ENCODE assay signal across 9 cellular contexts in genomic region chr16:68064791-68065365, GRCh38. TPM values are rescaled to one million over a fixed set of nuclear protein-coding genes. Genes with fewer than 3 reads are reported as not detected.
A peak's percentile ranks its signal among the peaks of the same experiment; 100 is the strongest.
DNase-seq lines count a peak whose midpoint lies in the region; ATAC-seq, FAIRE-seq and TF ChIP-seq lines count a peak whose summit lies in the region.
"Had no signal": no experiment of that assay in that cellular context is flagged by ENCODE, and none has a peak within 500 bp of the region (broad histone marks: within the 10 kb centered on the region; RNA-seq: fewer than 3 reads in every experiment).

No MANE protein-coding gene starts in this region.

- CTCF ChIA-PET in A673 (lab: Charles Lee) = interaction anchor here (0.6 kb wide), 2 partner anchors 20 to 144 kb away, joined by 9 to 13 read pairs; no protein-coding TSS in a partner anchor

- peaks cover 64% of the 10 kb centered on the region for H3K4me1 Mint-ChIP-seq in activated CD4-positive, alpha-beta T cell treated with anti-CD3 and anti-CD28 coated beads, Interleukin-2, amount 10 ng/mL, durations not matched to agents 24 days and 14 days

- H3K36me3 Mint-ChIP-seq in activated CD4-positive, alpha-beta T cell treated with anti-CD3 and anti-CD28 coated beads, Interleukin-2, amount 10 ng/mL, durations not matched to agents 24 days and 14 days (ENCODE audit: low read depth) = peaks cover 58% of the 10 kb centered on the region

- POLR2A ChIA-PET in A673 (lab: Charles Lee; ENCODE audit: low non-redundant PET) = no interaction called here

- no peak overlapping the region for H3K4me3 ChIP-seq in A673 (ENCODE audit: low read depth, low read length, poor library complexity, severe bottlenecking)
- H3K4me3 ChIP-seq in colonic mucosa = no peak overlapping the region
- H3K4me3 ChIP-seq in lower lobe of right lung = no peak overlapping the region

- FAIRE-seq in GM12892 (lab: Jason Lieb, UNC) = peak; percentile 87

- peaks cover under 1% of the 10 kb centered on the region for H3K36me3 ChIP-seq in A673 (ENCODE audit: insufficient read depth, low read length, poor library complexity, severe bottlenecking)
- no peaks in the 10 kb centered on the region for H3K36me3 ChIP-seq in colonic mucosa
- H3K36me3 ChIP-seq in lower lobe of right lung = peaks cover 17% of the 10 kb centered on the region

- TF ChIP-seq CTCF in A673 (conservative IDR thresholded peaks at IDR 0.05; ENCODE audit: low read depth, low read length) (peak; percentile 87), colonic mucosa (IDR thresholded peaks at IDR 0.05) (peak; percentile 83), lower lobe of right lung (IDR thresholded peaks at IDR 0.05) (peak; percentile 88)

- H3K9me3 ChIP-seq in A673 (ENCODE audit: low read depth, low read length, poor library complexity, severe bottlenecking) (no peaks in the 10 kb centered on the region), colonic mucosa (no peaks in the 10 kb centered on the region), lower lobe of right lung (no peaks in the 10 kb centered on the region)

- intact Hi-C loops in A673 (cut with micrococcal nuclease; ENCODE audit: unreplicated experiment) (no loop called here), colonic mucosa (cut with DNase I) (no loop called here), lower lobe of right lung (cut with DNase I) (no loop called here)
- intact Hi-C loops in activated CD4-positive, alpha-beta T cell treated with anti-CD3 and anti-CD28 coated beads, Interleukin-2, amount 10 ng/mL, durations not matched to agents 24 days and 14 days (cut with micrococcal nuclease) = loop anchor here (1.0 to 2.0 kb wide), 2 partner anchors 14 to 72 kb away; no protein-coding TSS in a partner anchor

- DNase-seq in A673 (ENCODE audit: low spot score) (peak; percentile 76), GM12892 (ENCODE audit: insufficient read length) (no peak), NCI-H2196 treated with DMSO at 0.1 percent for 48 hours (lab: John Stamatoyannopoulos, UW; ENCODE audit: unreplicated experiment) (peak; percentile 29), colonic mucosa (peak; percentile 77), lower lobe of right lung (peak; percentile 86)
- DNase-seq in activated CD4-positive, alpha-beta T cell treated with anti-CD3 and anti-CD28 coated beads, Interleukin-2, amount 10 ng/mL, durations not matched to agents 24 days and 14 days = peak; percentile 92
- DNase-seq in stimulated activated CD8-positive, alpha-beta memory T cell treated with anti-CD3 and anti-CD28 coated beads, Interleukin-12 subunit alpha, Interleukin-12 subunit beta, amount 100 ng/mL, for 4 hours (ENCODE audit: low read depth) = peak; percentile 40

- no peak overlapping the region for H3K9ac ChIP-seq in colonic mucosa (ENCODE audit: low read depth in 2 of 2, low read length in 2 of 2)

- peaks cover 5% of the 10 kb centered on the region for H3K4me1 ChIP-seq in A673 (ENCODE audit: insufficient read depth, low read length, poor library complexity, severe bottlenecking)
- H3K4me1 ChIP-seq in colonic mucosa = peaks cover 8% of the 10 kb centered on the region
- H3K4me1 ChIP-seq in lower lobe of right lung = peaks cover 67% of the 10 kb centered on the region

- no peaks in the 10 kb centered on the region for H3K27me3 Mint-ChIP-seq in activated CD4-positive, alpha-beta T cell treated with anti-CD3 and anti-CD28 coated beads, Interleukin-2, amount 10 ng/mL, durations not matched to agents 24 days and 14 days

- H3K27ac Mint-ChIP-seq in activated CD4-positive, alpha-beta T cell treated with anti-CD3 and anti-CD28 coated beads, Interleukin-2, amount 10 ng/mL, durations not matched to agents 24 days and 14 days = peak overlapping the region; percentile 79

- H3K27ac ChIP-seq in A673 (ENCODE audit: low read depth, low read length, poor library complexity, severe bottlenecking) = no peak overlapping the region
- H3K27ac ChIP-seq in colonic mucosa = no peak overlapping the region
- peak overlapping the region; percentile 86 for H3K27ac ChIP-seq in lower lobe of right lung

- peak overlapping the region; percentile 32 for H3K4me3 Mint-ChIP-seq in activated CD4-positive, alpha-beta T cell treated with anti-CD3 and anti-CD28 coated beads, Interleukin-2, amount 10 ng/mL, durations not matched to agents 24 days and 14 days

- no peaks in the 10 kb centered on the region for H3K9me3 Mint-ChIP-seq in activated CD4-positive, alpha-beta T cell treated with anti-CD3 and anti-CD28 coated beads, Interleukin-2, amount 10 ng/mL, durations not matched to agents 24 days and 14 days

- no peaks in the 10 kb centered on the region for H3K27me3 ChIP-seq in A673 (replicated peaks; ENCODE audit: insufficient read depth, low read depth, low read length, poor library complexity)
- no peaks in the 10 kb centered on the region for H3K27me3 ChIP-seq in colonic mucosa
- H3K27me3 ChIP-seq in lower lobe of right lung (ENCODE audit: low read depth) = no peaks in the 10 kb centered on the region

- ATAC-seq in lower lobe of right lung (peak; percentile 90 to 91), HG03521 (IDR thresholded peaks at IDR 0.05; ENCODE audit: unreplicated experiment) (no peak)

- no peak for TF ChIP-seq POLR2A in GM12892 (IDR thresholded peaks at IDR 0.05; ENCODE audit: low read depth, low read length)

- BruUV-seq in A673 (replicated peaks; lab: Mats Ljungman, UMichigan) = no TSS peak

RNA-seq across cellular contexts. Expression of gene NFATC3, which starts 20.3 kb away (rescaled TPM):
- total RNA-seq in A673 (2021) (53.7 and 56.0 TPM in 2 replicates), colonic mucosa (10 to 100 TPM; 22.5 to 29.3 TPM), lower lobe of right lung (61.6 TPM)
- 12.3 TPM for polyA plus RNA-seq in GM12892 (2012; ENCODE audit: missing spikeins)
- total RNA-seq in activated CD4-positive, alpha-beta T cell treated with anti-CD3 and anti-CD28 coated beads, Interleukin-2, amount 10 ng/mL, durations not matched to agents 24 days and 14 days = 143 and 146 TPM in 2 replicates

RNA-seq across cellular contexts. Expression of gene DUS2, which starts 41.8 kb away (rescaled TPM):
- 19.7 and 23.5 TPM in 2 replicates for total RNA-seq in A673 (2021)
- polyA plus RNA-seq in GM12892 (2012; ENCODE audit: missing spikeins) = 17.7 TPM
- total RNA-seq in activated CD4-positive, alpha-beta T cell treated with anti-CD3 and anti-CD28 coated beads, Interleukin-2, amount 10 ng/mL, durations not matched to agents 24 days and 14 days = 35.3 and 42.6 TPM in 2 replicates
- total RNA-seq in colonic mucosa = 10 to 100 TPM; 13.1 to 24.6 TPM
- total RNA-seq in lower lobe of right lung = 15.1 TPM

RNA-seq across cellular contexts. Expression of gene DDX28, which starts 41.8 kb away (rescaled TPM):
- 14.2 and 16.0 TPM in 2 replicates for total RNA-seq in A673 (2021)
- 10.6 TPM for polyA plus RNA-seq in GM12892 (2012; ENCODE audit: missing spikeins)
- 23.9 and 26.1 TPM in 2 replicates for total RNA-seq in activated CD4-positive, alpha-beta T cell treated with anti-CD3 and anti-CD28 coated beads, Interleukin-2, amount 10 ng/mL, durations not matched to agents 24 days and 14 days
- total RNA-seq in colonic mucosa = 10 to 100 TPM in 1 of 2 donors, 1 to 10 TPM in 1; 6.8 to 10.7 TPM
- total RNA-seq in lower lobe of right lung = 9.9 TPM

RNA-seq across cellular contexts. Expression of gene DPEP2NB, which starts 49.2 kb away (rescaled TPM):
- total RNA-seq in A673 (2021) = not detected in 2 replicates
- not detected for polyA plus RNA-seq in GM12892 (2012; ENCODE audit: missing spikeins)
- total RNA-seq in activated CD4-positive, alpha-beta T cell treated with anti-CD3 and anti-CD28 coated beads, Interleukin-2, amount 10 ng/mL, durations not matched to agents 24 days and 14 days = not detected in 2 replicates
- not detected for total RNA-seq in colonic mucosa
- total RNA-seq in lower lobe of right lung = not detected
- total RNA-seq: temporal lobe had no signal
